ENCODE assay signal across 1 cellular context in genomic region chr17:7293821-7294613, GRCh38.
TF ChIP-seq lines count a peak whose summit lies in the region.

No MANE protein-coding gene starts in this region.

TF ChIP-seq in K562, 482 proteins besides CTCF, POLR2A, EP300 and RAD21:
- TF ChIP-seq HMBOX1 (IDR thresholded peaks at IDR 0.05) (peak; percentile 15), ZBTB7A (IDR thresholded peaks at IDR 0.05; ENCODE audit: borderline replicate concordance, control insufficient read depth, low read depth, low read length) (peak; percentile 49; the same call in 1 of the 2 replicates), NRF1 (conservative IDR thresholded peaks at IDR 0.05 in 1 of 2, IDR thresholded peaks at IDR 0.05 in 1 of 2) (0 out of 4 replicates have a peak, but pooled peaks of 1 of the 2 experiments have one; percentile 18), RREB1 (CRISPR knock-in tag; IDR thresholded peaks at IDR 0.05) (no peak), THRA (IDR thresholded peaks at IDR 0.05) (peak; percentile 54)
